In genomic region chr6:85923013-85923430, GRCh38 we compare ENCODE assay signal across 8 cellular contexts.
DNase-seq lines count a peak whose midpoint lies in the region; ATAC-seq lines count a peak whose summit lies in the region.
"Had no signal": no experiment of that assay in that cellular context is flagged by ENCODE, and none has a peak within 500 bp of the region (broad histone marks: within the 10 kb centered on the region; RNA-seq: fewer than 3 reads in every experiment).

No MANE protein-coding gene starts in this region.

- no peaks in the 10 kb centered on the region for H3K9me3 Mint-ChIP-seq in activated naive CD8-positive, alpha-beta T cell treated with anti-CD3 and anti-CD28 coated beads, Interleukin-2, amount 50 U/mL, for 24 hours
- no peaks in the 10 kb centered on the region for H3K9me3 Mint-ChIP-seq in stimulated activated effector memory CD8-positive, alpha-beta T cell treated with anti-CD3 and anti-CD28 coated beads, Interleukin-12 subunit alpha, Interleukin-12 subunit beta, amount 100 ng/mL, for 72 hours

- no peaks in the 10 kb centered on the region for H3K4me1 Mint-ChIP-seq in activated naive CD8-positive, alpha-beta T cell treated with anti-CD3 and anti-CD28 coated beads, Interleukin-2, amount 50 U/mL, for 24 hours
- H3K4me1 Mint-ChIP-seq in stimulated activated effector memory CD8-positive, alpha-beta T cell treated with anti-CD3 and anti-CD28 coated beads, Interleukin-12 subunit alpha, Interleukin-12 subunit beta, amount 100 ng/mL, for 72 hours: no peaks in the 10 kb centered on the region
- H3K4me1 Mint-ChIP-seq: activated naive CD4-positive, alpha-beta T cell treated with anti-CD3 and anti-CD28 coated beads, Interleukin-2, amount 50 U/mL, for 24 hours had no signal

- DNase-seq in ELR (ENCODE audit: low read depth) (peak; percentile 62), NCI-H2196 treated with DMSO at 0.1 percent for 48 hours (lab: John Stamatoyannopoulos, UW; ENCODE audit: unreplicated experiment) (peak; percentile 38), hepatic stellate cell (ENCODE audit: low spot score) (peak; percentile 13)
- no peak for DNase-seq in activated naive CD8-positive, alpha-beta T cell treated with anti-CD3 and anti-CD28 coated beads, Interleukin-2, amount 50 U/mL, for 24 hours
- DNase-seq in stimulated activated effector memory CD8-positive, alpha-beta T cell treated with anti-CD3 and anti-CD28 coated beads, Interleukin-12 subunit alpha, Interleukin-12 subunit beta, amount 100 ng/mL, for 72 hours (ENCODE audit: low spot score in 2 of 2): peak in 1 of 2 donors; percentile 47

- ATAC-seq in GM19372 (IDR thresholded peaks at IDR 0.05; ENCODE audit: low read depth, unreplicated experiment) (peak; percentile 78), HG03139 (IDR thresholded peaks at IDR 0.05; ENCODE audit: unreplicated experiment) (peak; percentile 89)
- ATAC-seq in activated naive CD8-positive, alpha-beta T cell treated with anti-CD3 and anti-CD28 coated beads, Interleukin-2, amount 50 U/mL, for 24 hours: peak; percentile 49
- peak; percentile 65 for ATAC-seq in stimulated activated effector memory CD8-positive, alpha-beta T cell treated with anti-CD3 and anti-CD28 coated beads, Interleukin-12 subunit alpha, Interleukin-12 subunit beta, amount 100 ng/mL, for 72 hours

- H3K36me3 Mint-ChIP-seq in activated naive CD8-positive, alpha-beta T cell treated with anti-CD3 and anti-CD28 coated beads, Interleukin-2, amount 50 U/mL, for 24 hours (ENCODE audit: low read depth): no peaks in the 10 kb centered on the region
- H3K36me3 Mint-ChIP-seq in stimulated activated effector memory CD8-positive, alpha-beta T cell treated with anti-CD3 and anti-CD28 coated beads, Interleukin-12 subunit alpha, Interleukin-12 subunit beta, amount 100 ng/mL, for 72 hours: no peaks in the 10 kb centered on the region
- H3K36me3 Mint-ChIP-seq: activated naive CD4-positive, alpha-beta T cell treated with anti-CD3 and anti-CD28 coated beads, Interleukin-2, amount 50 U/mL, for 24 hours had no signal

- no peak overlapping the region for H3K4me3 Mint-ChIP-seq in activated naive CD8-positive, alpha-beta T cell treated with anti-CD3 and anti-CD28 coated beads, Interleukin-2, amount 50 U/mL, for 24 hours
- no peak overlapping the region for H3K4me3 Mint-ChIP-seq in stimulated activated effector memory CD8-positive, alpha-beta T cell treated with anti-CD3 and anti-CD28 coated beads, Interleukin-12 subunit alpha, Interleukin-12 subunit beta, amount 100 ng/mL, for 72 hours
- H3K4me3 Mint-ChIP-seq: activated naive CD4-positive, alpha-beta T cell treated with anti-CD3 and anti-CD28 coated beads, Interleukin-2, amount 50 U/mL, for 24 hours had no signal

- peaks cover 2% of the 10 kb centered on the region for H3K27me3 Mint-ChIP-seq in activated naive CD8-positive, alpha-beta T cell treated with anti-CD3 and anti-CD28 coated beads, Interleukin-2, amount 50 U/mL, for 24 hours
- H3K27me3 Mint-ChIP-seq: activated naive CD4-positive, alpha-beta T cell treated with anti-CD3 and anti-CD28 coated beads, Interleukin-2, amount 50 U/mL, for 24 hours had no signal

- H3K27ac Mint-ChIP-seq in activated naive CD8-positive, alpha-beta T cell treated with anti-CD3 and anti-CD28 coated beads, Interleukin-2, amount 50 U/mL, for 24 hours: no peak overlapping the region
- H3K27ac Mint-ChIP-seq in stimulated activated effector memory CD8-positive, alpha-beta T cell treated with anti-CD3 and anti-CD28 coated beads, Interleukin-12 subunit alpha, Interleukin-12 subunit beta, amount 100 ng/mL, for 72 hours: no peak overlapping the region
- H3K27ac Mint-ChIP-seq: activated naive CD4-positive, alpha-beta T cell treated with anti-CD3 and anti-CD28 coated beads, Interleukin-2, amount 50 U/mL, for 24 hours had no signal
